Comparison of ENCODE assay signal across 1 cellular context in genomic region chr18:11944786-11945185, GRCh38.
TF ChIP-seq lines count a peak whose summit lies in the region.

No MANE protein-coding gene starts in this region.

TF ChIP-seq in IMR-90, 13 proteins besides CTCF, POLR2A, EP300 and RAD21:
- TF ChIP-seq MAZ (IDR thresholded peaks at IDR 0.05; ENCODE audit: borderline replicate concordance, low read depth, low read length) (no peak), RFX5 (IDR thresholded peaks at IDR 0.05; ENCODE audit: low read depth, low read length) (no peak), USF2 (IDR thresholded peaks at IDR 0.05; ENCODE audit: low read depth, low read length) (no peak), CHD1 (IDR thresholded peaks at IDR 0.05; ENCODE audit: low read depth, low read length) (no peak), MXI1 (IDR thresholded peaks at IDR 0.05; ENCODE audit: borderline replicate concordance, low read depth, low read length) (no peak), BHLHE40 (IDR thresholded peaks at IDR 0.05; ENCODE audit: low read depth, low read length) (no peak)
TF ChIP-seq in IMR-90: peak in this region for 0.
